ENCODE assay signal across 10 cellular contexts in the genomic region with DNA sequence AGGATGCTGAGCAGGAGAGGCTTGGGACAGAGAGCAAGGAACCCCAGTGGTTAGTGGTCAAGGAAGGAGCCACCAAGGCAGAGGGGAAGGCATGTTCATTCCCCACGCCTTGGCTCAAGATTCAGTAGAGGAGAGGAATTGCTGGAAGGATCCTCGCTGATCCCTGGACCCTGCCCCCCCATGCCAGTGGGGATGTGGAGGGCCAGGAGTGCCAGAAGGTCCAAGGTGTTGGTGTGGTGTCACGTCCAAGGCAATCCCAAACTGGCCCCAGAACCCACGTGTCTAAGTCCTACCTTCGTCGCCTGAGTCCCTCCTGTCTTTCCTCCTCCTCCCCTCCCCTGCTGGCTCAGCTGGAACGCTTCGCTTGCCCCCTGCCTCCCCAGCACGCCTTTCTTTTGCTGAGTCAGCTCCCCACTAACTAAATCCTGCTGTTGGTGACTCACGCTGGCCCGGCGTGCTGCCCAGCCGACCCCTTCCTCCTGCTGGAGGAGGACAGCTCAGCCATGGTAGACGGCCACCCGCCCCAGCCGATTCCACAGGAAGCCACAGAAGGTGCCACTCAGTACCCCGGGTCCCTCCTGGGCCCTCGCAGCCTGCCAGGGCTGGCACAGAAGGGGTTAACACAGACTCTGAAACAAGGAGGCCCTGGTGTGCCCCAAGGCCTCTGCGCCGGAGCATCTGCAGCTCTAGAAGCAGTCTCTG. TPM values are rescaled to one million over a fixed set of nuclear protein-coding genes. Genes with fewer than 3 reads are reported as not detected.
DNase-seq lines count a peak whose midpoint lies in the region; ATAC-seq, FAIRE-seq and TF ChIP-seq lines count a peak whose summit lies in the region.
"Had no signal": no experiment of that assay in that cellular context is flagged by ENCODE, and none has a peak within 500 bp of the region (broad histone marks: within the 10 kb centered on the region; RNA-seq: fewer than 3 reads in every experiment).

No MANE protein-coding gene starts in this region.

- WGBS in testis, 2 donors: 53 to 69% methylated on average over 14 to 20 of the region's 20 CpGs

- H3K4me1 Mint-ChIP-seq in astrocyte (ENCODE audit: low read depth, unreplicated experiment) (peaks cover 44% of the 10 kb centered on the region), Calu3 (ENCODE audit: low read depth, unreplicated experiment) (peaks cover 8% of the 10 kb centered on the region)

- DNase-seq in HPDE6-E6E7 (ENCODE audit: extremely low spot score) (peak; percentile 64), astrocyte (ENCODE audit: low read depth) (peak; percentile 87), kidney (peak; percentile 92), testis (peak; percentile 53), NCI-H510A treated with DMSO at 0.1 percent for 48 hours (lab: John Stamatoyannopoulos, UW) (no peak), Calu3 (no peak)
- DNase-seq in stimulated activated CD4-positive, alpha-beta T cell treated with anti-CD3 and anti-CD28 coated beads, Interleukin-4, amount 100 ng/mL, for 1 hour: no peak
- DNase-seq: activated CD4-positive, CD25-positive, alpha-beta regulatory T cell had no signal

- CTCF ChIA-PET in Calu3 (lab: Charles Lee): no interaction called here

- H3K4me1 ChIP-seq in astrocyte (ENCODE audit: insufficient read depth, low read length) (peaks cover 56% of the 10 kb centered on the region), kidney (ENCODE audit: control insufficient read depth in 1 of 2, insufficient read depth in 1 of 2, low read depth in 1 of 2, low read length in 2 of 2) (peaks cover 7 to 10% of the 10 kb centered on the region in 2 donors), testis (peaks cover 14% of the 10 kb centered on the region)

- H3K4me2 ChIP-seq in astrocyte (ENCODE audit: low read length): peak overlapping the region; percentile 33

- no peaks in the 10 kb centered on the region for H3K79me2 ChIP-seq in astrocyte (ENCODE audit: insufficient read depth, low read length)

- TF ChIP-seq CTCF in astrocyte (IDR thresholded peaks at IDR 0.05; ENCODE audit: insufficient read depth, low read depth, low read length) (no peak), kidney (IDR thresholded peaks at IDR 0.05; ENCODE audit: borderline replicate concordance, extremely low read depth, insufficient read depth) (peak; percentile 2), testis (IDR thresholded peaks at IDR 0.05) (no peak), Calu3 (IDR thresholded peaks at IDR 0.05; ENCODE audit: unreplicated experiment) (no peak)

- H3K9me3 Mint-ChIP-seq in astrocyte (ENCODE audit: unreplicated experiment): no peaks in the 10 kb centered on the region
- H3K9me3 Mint-ChIP-seq in Calu3 (ENCODE audit: low read depth, unreplicated experiment): no peaks in the 10 kb centered on the region

- no peak for TF ChIP-seq POLR2A in testis (IDR thresholded peaks at IDR 0.05)

- H3K27ac ChIP-seq in astrocyte (ENCODE audit: low read depth, low read length): peak overlapping the region; percentile 25
- H3K27ac ChIP-seq in kidney (ENCODE audit: low read depth in 2 of 2, low read length in 2 of 2): peak overlapping the region in 1 of 2 donors; percentile 17
- no peak overlapping the region for H3K27ac ChIP-seq in testis

- intact Hi-C loops in kidney (cut with DNase I): loop anchor here (5.0 kb wide), 1 partner anchor 128 kb away; a partner anchor contains a TSS
- intact Hi-C loops in testis (cut with DNase I; ENCODE audit: low total_unique reads): loop anchor here (10.0 kb wide), 1 partner anchor 201 kb away; no protein-coding TSS in a partner anchor
- intact Hi-C loops in Calu3 (cut with micrococcal nuclease; ENCODE audit: unreplicated experiment): no loop called here

- H4K20me1 ChIP-seq in astrocyte (ENCODE audit: insufficient read depth, low read length): no peaks in the 10 kb centered on the region

- peak overlapping the region; percentile 20 for H3K9ac ChIP-seq in astrocyte (ENCODE audit: low read length)
- no peak overlapping the region for H3K9ac ChIP-seq in kidney (ENCODE audit: low read length in 2 of 2)

- no peak for FAIRE-seq in astrocyte (lab: Jason Lieb, UNC)
- no peak for FAIRE-seq in kidney (lab: Jason Lieb, UNC)
- FAIRE-seq: colon had no signal

- H3K27me3 Mint-ChIP-seq in astrocyte (ENCODE audit: low read depth, unreplicated experiment) (no peaks in the 10 kb centered on the region), Calu3 (ENCODE audit: unreplicated experiment) (no peaks in the 10 kb centered on the region)

- H3K4me3 ChIP-seq in astrocyte (ENCODE audit: insufficient read depth, low read depth, low read length) (no peak overlapping the region), kidney (ENCODE audit: low read length in 2 of 2) (no peak overlapping the region), testis (no peak overlapping the region)

- H2AFZ ChIP-seq in astrocyte (ENCODE audit: low read depth, low read length): no peak overlapping the region

- H3K36me3 Mint-ChIP-seq in astrocyte (ENCODE audit: low read depth, unreplicated experiment) (peaks cover 21% of the 10 kb centered on the region), Calu3 (ENCODE audit: insufficient read depth, unreplicated experiment) (peaks cover 7% of the 10 kb centered on the region)

- H3K4me3 Mint-ChIP-seq in astrocyte (ENCODE audit: unreplicated experiment) (peak overlapping the region; percentile 9), Calu3 (ENCODE audit: low read depth, unreplicated experiment) (no peak overlapping the region)

- H3K27me3 ChIP-seq in astrocyte (ENCODE audit: insufficient read depth, low read length) (no peaks in the 10 kb centered on the region), testis (no peaks in the 10 kb centered on the region)

- no peaks in the 10 kb centered on the region for H3K9me3 ChIP-seq in astrocyte (ENCODE audit: insufficient read depth, low read depth, low read length)
- H3K9me3 ChIP-seq in kidney (ENCODE audit: control insufficient read depth in 1 of 2, low read length in 2 of 2): no peaks in the 10 kb centered on the region
- no peaks in the 10 kb centered on the region for H3K9me3 ChIP-seq in testis

- ATAC-seq in HG02970 (IDR thresholded peaks at IDR 0.05; ENCODE audit: low FRiP score, unreplicated experiment): no peak

- no TSS peak for BruUV-seq in Calu3 (replicated peaks; lab: Mats Ljungman, UMichigan)

- H3K27ac Mint-ChIP-seq in astrocyte (ENCODE audit: unreplicated experiment) (peak overlapping the region; percentile 41), Calu3 (ENCODE audit: unreplicated experiment) (no peak overlapping the region)

- H3K36me3 ChIP-seq in astrocyte (ENCODE audit: insufficient read depth, low read length): no peaks in the 10 kb centered on the region
- peaks cover 0 to 2% of the 10 kb centered on the region in 2 donors for H3K36me3 ChIP-seq in kidney (ENCODE audit: control insufficient read depth in 1 of 2, insufficient read depth in 2 of 2, low read length in 2 of 2)
- no peaks in the 10 kb centered on the region for H3K36me3 ChIP-seq in testis (ENCODE audit: low read depth, missing control alignments)

RNA-seq across cellular contexts. Expression of a gene that starts 37.6 kb away (rescaled TPM):
- not detected in 2 replicates for total RNA-seq in astrocyte
- total RNA-seq in kidney: not detected
- 0.73 TPM for polyA plus RNA-seq in kidney (ENCODE audit: insufficient read depth, low read depth, low replicate concordance)
- not detected for total RNA-seq in testis
- 1.6 TPM for polyA plus RNA-seq in testis (ENCODE audit: insufficient read depth, low read depth, low replicate concordance)
- not detected in 2 replicates for total RNA-seq in Calu3 (2022)

RNA-seq across cellular contexts. Expression of a gene that starts 44.4 kb away (rescaled TPM):
- not detected in 2 replicates for total RNA-seq in astrocyte
- not detected for total RNA-seq in kidney
- polyA plus RNA-seq in kidney (ENCODE audit: insufficient read depth, low read depth, low replicate concordance): not detected
- total RNA-seq in testis: under 1 TPM in 1 of 2 donors, not detected in 1; 0.56 TPM
- 2.3 TPM for polyA plus RNA-seq in testis (ENCODE audit: insufficient read depth, low read depth, low replicate concordance)
- total RNA-seq in Calu3 (2022): not detected in 2 replicates

Comparison
In these comparisons a context has a peak if more than half of its experiments do, and no peak if none do; other contexts are left out.
1. DNase-seq: peak in HPDE6-E6E7 (single experiment), astrocyte (single experiment), kidney (single experiment) and testis (single experiment); none in stimulated activated CD4-positive, alpha-beta T cell treated with anti-CD3 and anti-CD28 coated beads, Interleukin-4, amount 100 ng/mL, for 1 hour (single experiment), NCI-H510A treated with DMSO at 0.1 percent for 48 hours (single experiment) and Calu3 (single experiment).